8 cellular contexts compared by ENCODE assay signal in the genomic region with DNA sequence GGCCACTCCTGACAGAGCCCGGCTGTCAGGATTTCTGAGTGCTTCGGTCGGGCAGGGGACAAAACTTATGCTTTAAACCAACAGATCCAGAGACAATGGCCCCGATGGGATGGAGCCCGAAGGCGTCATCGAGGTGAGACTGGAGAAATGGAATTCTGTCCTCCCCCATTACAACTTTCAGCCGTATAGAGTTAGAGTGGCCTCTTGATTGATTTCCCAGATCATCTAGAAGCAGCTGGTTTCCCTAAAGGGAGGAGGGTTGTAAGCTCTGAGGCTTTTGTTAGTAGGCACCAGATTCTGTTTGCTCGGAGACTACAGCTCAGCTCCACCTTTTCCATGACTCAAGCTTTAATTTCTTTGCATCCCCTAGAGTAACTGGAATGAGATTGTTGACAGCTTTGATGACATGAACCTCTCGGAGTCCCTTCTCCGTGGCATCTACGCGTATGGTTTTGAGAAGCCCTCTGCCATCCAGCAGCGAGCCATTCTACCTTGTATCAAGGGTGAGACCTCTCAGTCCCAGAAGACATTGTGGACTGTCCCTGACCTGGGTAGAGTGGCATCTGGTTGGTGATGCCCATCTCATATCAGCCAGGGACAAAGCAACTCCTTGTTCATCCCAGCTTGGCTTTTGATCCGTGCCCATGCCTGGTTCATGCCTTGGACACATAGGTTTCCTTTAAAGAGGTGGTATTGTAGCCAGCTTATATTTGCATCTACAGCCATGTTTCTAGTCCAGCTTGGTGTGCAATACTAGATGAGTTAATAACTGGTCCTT. TPM values are rescaled to one million over a fixed set of nuclear protein-coding genes. Genes with fewer than 3 reads are reported as not detected.
A peak's percentile ranks its signal among the peaks of the same experiment; 100 is the strongest.
DNase-seq lines count a peak whose midpoint lies in the region; ATAC-seq and TF ChIP-seq lines count a peak whose summit lies in the region.

No MANE protein-coding gene starts in this region.

- peak overlapping the region; percentile 97 for H3K27ac ChIP-seq in CD4-positive, CD25-positive, alpha-beta regulatory T cell (ENCODE audit: insufficient read depth, low read length, poor library complexity, severe bottlenecking)
- H3K27ac ChIP-seq in MM.1S (ENCODE audit: low read length) (peak overlapping the region; percentile 93; the same call in 1 of the 2 replicates), dorsolateral prefrontal cortex (peak overlapping the region in 54 of 59 donors; percentile 35 to 100 (median 98))

- peak overlapping the region; percentile 100 for H3K9ac ChIP-seq in MM.1S (ENCODE audit: low read length)

- peak overlapping the region; percentile 96 to 99 (median 98) for H3K4me3 Mint-ChIP-seq in CD4-positive, CD25-positive, alpha-beta regulatory T cell
- peak overlapping the region; percentile 94 to 99 (median 97) for H3K4me3 Mint-ChIP-seq in nephron

- H3K9me3 ChIP-seq in CD4-positive, CD25-positive, alpha-beta regulatory T cell (ENCODE audit: control insufficient read depth in 2 of 2, low read length in 2 of 2): no peaks in the 10 kb centered on the region
- no peaks in the 10 kb centered on the region for H3K9me3 ChIP-seq in MM.1S (replicated peaks; ENCODE audit: insufficient read depth, low read length)

- intact Hi-C loops in dorsolateral prefrontal cortex (cut with DNase I): loop anchor here in 1 of 2 donors (5.0 to 10.0 kb wide), 2 partner anchors 262 to 330 kb away; a partner anchor contains a TSS
- intact Hi-C loops in sciatic nerve (cut with DNase I): no loop called here

- H3K36me3 ChIP-seq in CD4-positive, CD25-positive, alpha-beta regulatory T cell (ENCODE audit: control insufficient read depth, insufficient read depth, low read length): peaks cover 59% of the 10 kb centered on the region
- H3K36me3 ChIP-seq in MM.1S (replicated peaks; ENCODE audit: insufficient read depth, low read length): peaks cover 34% of the 10 kb centered on the region

- H3K27me3 Mint-ChIP-seq in CD4-positive, CD25-positive, alpha-beta regulatory T cell: peaks cover 11% of the 10 kb centered on the region
- no peaks in the 10 kb centered on the region for H3K27me3 Mint-ChIP-seq in nephron (ENCODE audit: low read depth)

- H3K27ac Mint-ChIP-seq in CD4-positive, CD25-positive, alpha-beta regulatory T cell: peak overlapping the region; percentile 71 to 99 (median 97)
- H3K27ac Mint-ChIP-seq in nephron: peak overlapping the region; percentile 74 to 99 (median 84)

- peak overlapping the region; percentile 76 for H3K4me3 ChIP-seq in CD4-positive, CD25-positive, alpha-beta regulatory T cell (ENCODE audit: low read depth, low read length)
- H3K4me3 ChIP-seq in MM.1S (ENCODE audit: low read length): peak overlapping the region; percentile 99
- H3K4me3 ChIP-seq in dorsolateral prefrontal cortex: peak overlapping the region; percentile 64 to 100 (median 99)

- H3K9me2 ChIP-seq in MM.1S (replicated peaks; ENCODE audit: insufficient read depth, low read length): no peaks in the 10 kb centered on the region

- H4K20me1 ChIP-seq in MM.1S (ENCODE audit: insufficient read depth, low read length): peaks cover 51% of the 10 kb centered on the region

- no peak for ATAC-seq in CD4-positive, CD25-positive, alpha-beta regulatory T cell (ENCODE audit: low read depth in 2 of 2)
- ATAC-seq in sciatic nerve: no peak

- H3F3A ChIP-seq in MM.1S (ENCODE audit: insufficient read depth, low read length): peaks cover 69% of the 10 kb centered on the region

- DNase-seq in CD4-positive, CD25-positive, alpha-beta regulatory T cell: no peak
- DNase-seq in MM.1S: no peak
- DNase-seq in dorsolateral prefrontal cortex: no peak
- no peak for DNase-seq in sciatic nerve (ENCODE audit: low spot score)
- DNase-seq in DMS79 (lab: John Stamatoyannopoulos, UW): no peak
- no peak for DNase-seq in HPDE6-E6E7 (ENCODE audit: extremely low spot score)
- DNase-seq in HuH-7.5 (ENCODE audit: low spot score): no peak

- peaks cover 0 to 1% (median 0%) of the 10 kb centered on the region in 7 donors for H3K9me3 Mint-ChIP-seq in CD4-positive, CD25-positive, alpha-beta regulatory T cell
- peaks cover 2% of the 10 kb centered on the region for H3K9me3 Mint-ChIP-seq in nephron

- H3K4me1 ChIP-seq in CD4-positive, CD25-positive, alpha-beta regulatory T cell (ENCODE audit: control insufficient read depth, insufficient read depth, low read length, poor library complexity, severe bottlenecking): peaks cover 33% of the 10 kb centered on the region
- H3K4me1 ChIP-seq in MM.1S (ENCODE audit: low read length): peaks cover 56% of the 10 kb centered on the region

- H3K4me1 Mint-ChIP-seq in CD4-positive, CD25-positive, alpha-beta regulatory T cell: peaks cover 4 to 68% (median 38%) of the 10 kb centered on the region in 4 donors
- peaks cover 57% of the 10 kb centered on the region for H3K4me1 Mint-ChIP-seq in nephron

- H2AFZ ChIP-seq in MM.1S (ENCODE audit: low read length): no peak overlapping the region

- TF ChIP-seq CTCF in MM.1S (IDR thresholded peaks at IDR 0.05; ENCODE audit: low read length): no peak
- TF ChIP-seq CTCF in dorsolateral prefrontal cortex (IDR thresholded peaks at IDR 0.05 in 54 of 56, conservative IDR thresholded peaks at IDR 0.05 in 2 of 56; ENCODE audit: low read depth in 1 of 56, partially characterized antibody in 56 of 56): no peak
- no peak for TF ChIP-seq CTCF in nephron (IDR thresholded peaks at IDR 0.05; ENCODE audit: unreplicated experiment in 3 of 3)

- peaks cover 71% of the 10 kb centered on the region for H3K79me2 ChIP-seq in MM.1S (ENCODE audit: low read length)

- peak overlapping the region; percentile 94 for H3K4me2 ChIP-seq in MM.1S (ENCODE audit: low read depth, low read length)

- no peaks in the 10 kb centered on the region for H3K27me3 ChIP-seq in CD4-positive, CD25-positive, alpha-beta regulatory T cell (ENCODE audit: control insufficient read depth, insufficient read depth, low read length)
- H3K27me3 ChIP-seq in MM.1S (replicated peaks; ENCODE audit: insufficient read depth, low read length): no peaks in the 10 kb centered on the region
- H3K27me3 ChIP-seq in dorsolateral prefrontal cortex: no peaks in the 10 kb centered on the region

- H3K36me3 Mint-ChIP-seq in CD4-positive, CD25-positive, alpha-beta regulatory T cell: peaks cover 63% of the 10 kb centered on the region
- H3K36me3 Mint-ChIP-seq in nephron (ENCODE audit: low read depth): peaks cover 90% of the 10 kb centered on the region

RNA-seq across cellular contexts. Expression of a gene that starts 5.1 kb away (rescaled TPM):
- total RNA-seq in CD4-positive, CD25-positive, alpha-beta regulatory T cell: 0.25 TPM
- 1 to 10 TPM in 1 of 4 donors, under 1 TPM in 2, not detected in 1; 0.65 to 1.2 (median 0.89) TPM for polyA plus RNA-seq in CD4-positive, CD25-positive, alpha-beta regulatory T cell
- total RNA-seq in dorsolateral prefrontal cortex: 10 to 100 TPM in 94 of 120 experiments, 1 to 10 TPM in 26; 2.6 to 53.1 (median 15.0) TPM
- total RNA-seq in sciatic nerve: 83.0 TPM

RNA-seq across cellular contexts. Expression of a gene that starts 9.3 kb away (rescaled TPM):
- total RNA-seq in CD4-positive, CD25-positive, alpha-beta regulatory T cell: 40.0 TPM
- 10 to 100 TPM; 41.0 to 63.7 (median 48.4) TPM for polyA plus RNA-seq in CD4-positive, CD25-positive, alpha-beta regulatory T cell
- 10 to 100 TPM; 25.1 to 53.7 (median 34.4) TPM for total RNA-seq in dorsolateral prefrontal cortex
- total RNA-seq in sciatic nerve: 21.4 TPM

RNA-seq across cellular contexts. Expression of a gene that starts 12.6 kb away (rescaled TPM):
- total RNA-seq in CD4-positive, CD25-positive, alpha-beta regulatory T cell: 30.7 TPM
- 10 to 100 TPM; 10.1 to 16.1 (median 11.8) TPM for polyA plus RNA-seq in CD4-positive, CD25-positive, alpha-beta regulatory T cell
- total RNA-seq in dorsolateral prefrontal cortex (10 to 100 TPM; 41.4 to 93.2 (median 61.6) TPM), sciatic nerve (39.8 TPM)

RNA-seq across cellular contexts. Expression of a gene that starts 15.5 kb away (rescaled TPM):
- total RNA-seq in CD4-positive, CD25-positive, alpha-beta regulatory T cell: not detected
- not detected for polyA plus RNA-seq in CD4-positive, CD25-positive, alpha-beta regulatory T cell
- total RNA-seq in dorsolateral prefrontal cortex: 10 to 100 TPM in 27 of 120 experiments, 1 to 10 TPM in 93; 3.6 to 16.6 (median 8.0) TPM
- 5.1 TPM for total RNA-seq in sciatic nerve

RNA-seq across cellular contexts. Expression of a gene that starts 15.8 kb away (rescaled TPM):
- total RNA-seq in CD4-positive, CD25-positive, alpha-beta regulatory T cell: 1.6 TPM
- under 1 TPM in 3 of 4 donors, not detected in 1; 0.41 to 0.52 (median 0.44) TPM for polyA plus RNA-seq in CD4-positive, CD25-positive, alpha-beta regulatory T cell
- 10 to 100 TPM in 119 of 120 experiments, 1 to 10 TPM in 1; 9.4 to 59.7 (median 21.7) TPM for total RNA-seq in dorsolateral prefrontal cortex
- 32.7 TPM for total RNA-seq in sciatic nerve
